ENCODE assay signal across 19 cellular contexts in genomic region chr16:4981473-4981872, GRCh38. TPM values are rescaled to one million over a fixed set of nuclear protein-coding genes. Genes with fewer than 3 reads are reported as not detected.
A peak's percentile ranks its signal among the peaks of the same experiment; 100 is the strongest.
DNase-seq lines count a peak whose midpoint lies in the region; ATAC-seq, FAIRE-seq and TF ChIP-seq lines count a peak whose summit lies in the region.
"Had no signal": no experiment of that assay in that cellular context is flagged by ENCODE, and none has a peak within 500 bp of the region (broad histone marks: within the 10 kb centered on the region; RNA-seq: fewer than 3 reads in every experiment).

No MANE protein-coding gene starts in this region.

- TF ChIP-seq CTCF in HEK293 (tag by site-specific recombination; IDR thresholded peaks at IDR 0.05) (no peak), K562 (IDR thresholded peaks at IDR 0.05 in 2 of 3, conservative IDR thresholded peaks at IDR 0.05 in 1 of 3; ENCODE audit: insufficient read depth in 2 of 3, low read depth in 1 of 3, low read length in 3 of 3) (no peak), gastrocnemius medialis (IDR thresholded peaks at IDR 0.05 in 4 of 5, conservative IDR thresholded peaks at IDR 0.05 in 1 of 5) (no peak)

- no peak overlapping the region for H3K4me2 ChIP-seq in K562 (ENCODE audit: insufficient read depth, low read length)
- H3K4me2 ChIP-seq: PC-9 had no signal

- BruUV-seq in K562 (replicated peaks; lab: Mats Ljungman, UMichigan), result no TSS peak

- intact Hi-C loops in K562 (cut with micrococcal nuclease) (no loop called here), right cardiac atrium (cut with DNase I) (no loop called here), gastrocnemius medialis (cut with DNase I; ENCODE audit: low total_unique reads) (no loop called here)

- CTCF ChIA-PET in HEK293 (lab: Yijun Ruan, JAX), result no interaction called here
- CTCF ChIA-PET in K562 (lab: Yijun Ruan, JAX; ENCODE audit: low intra/inter-chr PET ratio), result no interaction called here
- CTCF ChIA-PET in CD8-positive, alpha-beta memory T cell (lab: Charles Lee), result no interaction called here

- H3K27ac ChIP-seq in HEK293 (ENCODE audit: extremely low read depth, low read depth, low read length), result no peak overlapping the region
- H3K27ac ChIP-seq in K562 (ENCODE audit: extremely low read depth, low read depth, low read length), result no peak overlapping the region
- H3K27ac ChIP-seq in right cardiac atrium (ENCODE audit: low read length), result peak overlapping the region; percentile 85
- peak overlapping the region; percentile 90 to 96 (median 92) for H3K27ac ChIP-seq in gastrocnemius medialis
- no peak overlapping the region for H3K27ac ChIP-seq in CD8-positive, alpha-beta memory T cell (ENCODE audit: low read depth, low read length)
- H3K27ac ChIP-seq: GM23248, PC-9, SK-N-MC had no signal

- H3K27me3 ChIP-seq in K562 (ENCODE audit: control insufficient read depth in 2 of 2, insufficient read depth in 2 of 2, low read length in 2 of 2), result peaks cover 12 to 31% of the 10 kb centered on the region in 2 experiments; a peak in 3 of 5 replicates
- no peaks in the 10 kb centered on the region for H3K27me3 ChIP-seq in right cardiac atrium (ENCODE audit: control insufficient read depth, insufficient read depth)
- peaks cover 0 to 3% (median 0%) of the 10 kb centered on the region in 3 donors for H3K27me3 ChIP-seq in gastrocnemius medialis
- H3K27me3 ChIP-seq in CD8-positive, alpha-beta memory T cell (ENCODE audit: insufficient read depth, low read length, poor library complexity, severe bottlenecking), result no peaks in the 10 kb centered on the region

- no peak for TF ChIP-seq EP300 in K562 (IDR thresholded peaks at IDR 0.05; ENCODE audit: low read length)

- no peaks in the 10 kb centered on the region for H3K9me1 ChIP-seq in K562 (ENCODE audit: control insufficient read depth, insufficient read depth, low read length)

- no peak overlapping the region for H3K27ac Mint-ChIP-seq in CD8-positive, alpha-beta memory T cell
- H3K27ac Mint-ChIP-seq: CD8-positive, alpha-beta T cell had no signal

- no peaks in the 10 kb centered on the region for H3K79me2 ChIP-seq in K562 (ENCODE audit: control insufficient read depth, insufficient read depth, low read length)

- ATAC-seq in K562 (no peak), right cardiac atrium (peak in 1 of 2 donors; percentile 7), gastrocnemius medialis (no peak)
- ATAC-seq: CD8-positive, alpha-beta T cell had no signal

- H3K36me3 ChIP-seq in HEK293 (ENCODE audit: control insufficient read depth in 2 of 2, insufficient read depth in 1 of 2, low read length in 2 of 2) (no peaks in the 10 kb centered on the region), K562 (ENCODE audit: control insufficient read depth, insufficient read depth, low read length) (no peaks in the 10 kb centered on the region), gastrocnemius medialis (no peaks in the 10 kb centered on the region)
- no peaks in the 10 kb centered on the region for H3K36me3 ChIP-seq in CD8-positive, alpha-beta memory T cell (ENCODE audit: insufficient read depth, low read length)

- peaks cover 0 to 3% (median 0%) of the 10 kb centered on the region in 5 donors for H3K9me3 Mint-ChIP-seq in CD8-positive, alpha-beta memory T cell
- H3K9me3 Mint-ChIP-seq: CD8-positive, alpha-beta T cell had no signal

- 28% methylated on average over 7 of the region's 7 CpGs for WGBS in K562 (ENCODE audit: insufficient coverage, low coverage, missing lambda C conversion rate)
- 68% methylated on average over 7 of the region's 7 CpGs for WGBS in right cardiac atrium

- H3K4me1 Mint-ChIP-seq in CD8-positive, alpha-beta memory T cell, result no peaks in the 10 kb centered on the region

- H3K9me3 ChIP-seq in HEK293 (ENCODE audit: control insufficient read depth, insufficient read depth, low read depth, low read length) (no peaks in the 10 kb centered on the region), K562 (replicated peaks; ENCODE audit: control insufficient read depth, insufficient read depth, low read depth, low read length) (no peaks in the 10 kb centered on the region), right cardiac atrium (ENCODE audit: control insufficient read depth, low read length) (no peaks in the 10 kb centered on the region), gastrocnemius medialis (no peaks in the 10 kb centered on the region)
- H3K9me3 ChIP-seq in CD8-positive, alpha-beta memory T cell (ENCODE audit: low read length), result no peaks in the 10 kb centered on the region

- H3K4me3 ChIP-seq in HEK293 (ENCODE audit: low read depth, low read length) (no peak overlapping the region), K562 (no peak overlapping the region), right cardiac atrium (ENCODE audit: low read length) (no peak overlapping the region), gastrocnemius medialis (peak overlapping the region in 2 of 4 donors; percentile 31 to 49)
- no peak overlapping the region for H3K4me3 ChIP-seq in CD8-positive, alpha-beta memory T cell (ENCODE audit: low read length)
- H3K4me3 ChIP-seq: GM23248, PC-9, SK-N-MC had no signal

- no peak overlapping the region for H3K4me3 Mint-ChIP-seq in CD8-positive, alpha-beta memory T cell
- H3K4me3 Mint-ChIP-seq: CD8-positive, alpha-beta T cell had no signal

- no peaks in the 10 kb centered on the region for H3K36me3 Mint-ChIP-seq in CD8-positive, alpha-beta memory T cell
- H3K36me3 Mint-ChIP-seq: CD8-positive, alpha-beta T cell had no signal

- no peak for FAIRE-seq in K562 (lab: Jason Lieb, UNC)
- FAIRE-seq: D721Med had no signal

- TF ChIP-seq POLR2A in K562 (conservative IDR thresholded peaks at IDR 0.05), result no peak
- no peak for TF ChIP-seq POLR2A in gastrocnemius medialis (IDR thresholded peaks at IDR 0.05)

- 0 out of 2 replicates have a peak, but pooled peaks cover 7% of the 10 kb centered on the region for H4K20me1 ChIP-seq in K562 (replicated peaks; ENCODE audit: control insufficient read depth, insufficient read depth, low read length)

- H3K9ac ChIP-seq in K562 (ENCODE audit: insufficient read depth in 1 of 2, low read depth in 2 of 2, low read length in 2 of 2), result no peak overlapping the region
- H3K9ac ChIP-seq: GM23248 had no signal

- no peaks in the 10 kb centered on the region for H3K4me1 ChIP-seq in HEK293 (ENCODE audit: control insufficient read depth, insufficient read depth, low read length)
- H3K4me1 ChIP-seq in K562 (replicated peaks in 1 of 2; ENCODE audit: control insufficient read depth in 2 of 2, insufficient read depth in 2 of 2, low read length in 2 of 2), result peaks cover 5 to 8% of the 10 kb centered on the region in 2 experiments; a peak in 4 of 5 replicates
- no peaks in the 10 kb centered on the region for H3K4me1 ChIP-seq in right cardiac atrium (ENCODE audit: control insufficient read depth, insufficient read depth, low read length)
- peaks cover 29 to 39% of the 10 kb centered on the region in 2 donors for H3K4me1 ChIP-seq in gastrocnemius medialis
- no peaks in the 10 kb centered on the region for H3K4me1 ChIP-seq in CD8-positive, alpha-beta memory T cell (ENCODE audit: insufficient read depth, low read length)

- H2AFZ ChIP-seq in K562 (ENCODE audit: low read depth, low read length), result no peak overlapping the region
- H2AFZ ChIP-seq: GM23248, PC-9 had no signal

- POLR2A ChIA-PET in HEK293 (lab: Yijun Ruan, JAX), result no interaction called here
- POLR2A ChIA-PET in K562 (lab: Yijun Ruan, JAX), result interaction anchor here (1.2 kb wide), 1 partner anchor 11 kb away, joined by 3 read pairs; no protein-coding TSS in a partner anchor
- POLR2A ChIA-PET in CD8-positive, alpha-beta memory T cell (lab: Charles Lee), result no interaction called here

- in situ Hi-C loops in K562 (cut with MboI) (no loop called here), gastrocnemius medialis (cut with MboI; ENCODE audit: low sequenced_read_pairs in 4 of 4) (no loop called here)

- DNase-seq in K562 (ENCODE audit: extremely low read depth in 1 of 4, low spot score in 3 of 4), result no peak
- no peak for DNase-seq in right cardiac atrium
- DNase-seq in gastrocnemius medialis, result no peak
- no peak for DNase-seq in NCI-H774 (lab: John Stamatoyannopoulos, UW)
- DNase-seq in H4 (ENCODE audit: low spot score), result no peak
- DNase-seq in MV-4-11 (lab: John Stamatoyannopoulos, UW), result no peak
- no peak for DNase-seq in CD8-positive, alpha-beta memory T cell
- DNase-seq: CD8-positive, alpha-beta T cell; DMS79 treated with DMSO at 0.1 percent for 48 hours; GM23248; KG1; NCI-H146; NCI-H2081; NCI-H748 treated with DMSO at 0.1 percent for 48 hours; PC-9 had no signal

- peaks cover 10 to 25% of the 10 kb centered on the region in 2 donors for H3K27me3 Mint-ChIP-seq in CD8-positive, alpha-beta memory T cell

- TF ChIP-seq RAD21 in K562 (CRISPR knock-in tag; conservative IDR thresholded peaks at IDR 0.05 in 1 of 2, IDR thresholded peaks at IDR 0.05 in 1 of 2), result no peak

RNA-seq across cellular contexts. Expression of gene SEC14L5, which starts 23.3 kb away (rescaled TPM):
- 0.44 TPM in 1 of 2 replicates, not detected in the other for total RNA-seq in K562 (2011; cell fraction: chromatin; rRNA removed; ENCODE audit: low replicate concordance)
- not detected in 2 replicates for total RNA-seq in K562 (2011; cell fraction: nucleolus; rRNA removed)
- total RNA-seq in K562 (2011; cell fraction: nucleoplasm; rRNA removed), result 0.22 TPM in 1 of 2 replicates, not detected in the other
- total RNA-seq in K562 (2014; rRNA removed) (not detected in 2 replicates), K562 (2014; rRNA removed; fragmentation: Illumina TruSeq; extraction: Trizol) (not detected in 2 replicates), K562 (2015; rRNA removed; fragmentation: Illumina TruSeq; extraction: Trizol) (not detected in 2 replicates), K562 (2021) (0.22 TPM in 1 of 2 replicates, not detected in the other), right cardiac atrium (1 to 10 TPM in 3 of 4 donors, under 1 TPM in 1; 0.57 to 3.8 (median 2.1) TPM), gastrocnemius medialis (1 to 10 TPM in 3 of 4 donors, under 1 TPM in 1; 0.85 to 5.8 (median 1.5) TPM)
- polyA plus RNA-seq in K562 (2011; rRNA removed) (not detected in 2 replicates), K562 (2014; fragmentation: Illumina TruSeq; extraction: Trizol) (not detected in 2 replicates), K562 (2014; fragmentation: Nextera tagmentation; extraction: Ambion mirVana) (not detected), K562 (2014; rRNA removed) (0.11 TPM in 1 of 2 replicates, not detected in the other), right cardiac atrium (1.4 TPM)
- 0.01 and 0.15 TPM in 2 replicates for polyA plus RNA-seq in K562 (2011; cell fraction: cytosol; rRNA removed)
- 0.01 TPM in 2 replicates for polyA plus RNA-seq in K562 (2011; cell fraction: nucleus; rRNA removed)
- not detected in 2 replicates for polyA plus RNA-seq in K562 (2012)
- not detected in 2 replicates for polyA minus RNA-seq in K562 (2011; rRNA and poly(A)+ RNA removed)
- polyA minus RNA-seq in K562 (2011; cell fraction: cytosol; rRNA and poly(A)+ RNA removed), result not detected in 2 replicates
- polyA minus RNA-seq in K562 (2011; cell fraction: nucleus; rRNA and poly(A)+ RNA removed), result not detected in 2 replicates
- not detected in 2 replicates for total RNA-seq in H4 (2014; rRNA removed; shearing (Covaris generic))
- not detected for total RNA-seq in CD8-positive, alpha-beta memory T cell
- not detected for polyA plus RNA-seq in CD8-positive, alpha-beta memory T cell
- total RNA-seq: CD8-positive, alpha-beta T cell; GM23248 had no signal
- polyA plus RNA-seq: BJ, GM23248 had no signal

RNA-seq across cellular contexts. Expression of gene PPL, which starts 44.5 kb away (rescaled TPM):
- total RNA-seq in K562 (2011; cell fraction: chromatin; rRNA removed; ENCODE audit: low replicate concordance), result 0.07 and 0.19 TPM in 2 replicates
- total RNA-seq in K562 (2011; cell fraction: nucleolus; rRNA removed), result 0.17 and 0.53 TPM in 2 replicates
- 0.44 TPM in 1 of 2 replicates, not detected in the other for total RNA-seq in K562 (2011; cell fraction: nucleoplasm; rRNA removed)
- total RNA-seq in K562 (2014; rRNA removed) (0.09 and 0.16 TPM in 2 replicates), K562 (2014; rRNA removed; fragmentation: Illumina TruSeq; extraction: Trizol) (0.03 TPM in 1 of 2 replicates, not detected in the other), K562 (2015; rRNA removed; fragmentation: Illumina TruSeq; extraction: Trizol) (0.04 TPM in 1 of 2 replicates, not detected in the other), K562 (2021) (0.07 and 0.13 TPM in 2 replicates), right cardiac atrium (10 to 100 TPM in 2 of 4 donors, 1 to 10 TPM in 2; 3.9 to 19.1 (median 8.4) TPM), gastrocnemius medialis (10 to 100 TPM; 12.8 to 23.1 (median 18.3) TPM)
- polyA plus RNA-seq in K562 (2011; rRNA removed) (0.05 and 0.07 TPM in 2 replicates), K562 (2014; fragmentation: Illumina TruSeq; extraction: Trizol) (0.03 and 0.10 TPM in 2 replicates), K562 (2014; fragmentation: Nextera tagmentation; extraction: Ambion mirVana) (under 1 TPM in 1 of 2 experiments, not detected in 1; 0.15 TPM), K562 (2014; rRNA removed) (0.01 and 0.03 TPM in 2 replicates), right cardiac atrium (5.0 TPM)
- polyA plus RNA-seq in K562 (2011; cell fraction: cytosol; rRNA removed), result 0.04 TPM in 2 replicates
- polyA plus RNA-seq in K562 (2011; cell fraction: nucleus; rRNA removed), result 0.11 and 0.33 TPM in 2 replicates
- 0.13 and 0.22 TPM in 2 replicates for polyA plus RNA-seq in K562 (2012)
- polyA minus RNA-seq in K562 (2011; rRNA and poly(A)+ RNA removed), result 0.11 and 0.39 TPM in 2 replicates
- 0.19 and 0.27 TPM in 2 replicates for polyA minus RNA-seq in K562 (2011; cell fraction: cytosol; rRNA and poly(A)+ RNA removed)
- polyA minus RNA-seq in K562 (2011; cell fraction: nucleus; rRNA and poly(A)+ RNA removed), result 0.11 and 0.13 TPM in 2 replicates
- 0.10 and 0.18 TPM in 2 replicates for total RNA-seq in H4 (2014; rRNA removed; shearing (Covaris generic))
- not detected for total RNA-seq in CD8-positive, alpha-beta memory T cell
- polyA plus RNA-seq in CD8-positive, alpha-beta memory T cell, result 0.29 TPM
- total RNA-seq: CD8-positive, alpha-beta T cell had no signal

RNA-seq across cellular contexts. Expression of gene NAGPA, which starts 52.3 kb away (rescaled TPM):
- total RNA-seq in K562 (2011; cell fraction: chromatin; rRNA removed; ENCODE audit: low replicate concordance), result 9.5 and 17.8 TPM in 2 replicates
- 19.6 and 28.9 TPM in 2 replicates for total RNA-seq in K562 (2011; cell fraction: nucleolus; rRNA removed)
- 16.7 and 17.6 TPM in 2 replicates for total RNA-seq in K562 (2011; cell fraction: nucleoplasm; rRNA removed)
- total RNA-seq in K562 (2014; rRNA removed) (12.5 and 12.7 TPM in 2 replicates), K562 (2014; rRNA removed; fragmentation: Illumina TruSeq; extraction: Trizol) (3.0 and 3.8 TPM in 2 replicates), K562 (2015; rRNA removed; fragmentation: Illumina TruSeq; extraction: Trizol) (6.9 and 7.2 TPM in 2 replicates), K562 (2021) (11.9 and 12.8 TPM in 2 replicates), right cardiac atrium (10 to 100 TPM in 1 of 4 donors, 1 to 10 TPM in 3; 6.0 to 10.0 (median 7.8) TPM), gastrocnemius medialis (10 to 100 TPM; 15.1 to 27.5 (median 27.4) TPM)
- polyA plus RNA-seq in K562 (2011; rRNA removed) (3.8 and 4.5 TPM in 2 replicates), K562 (2014; fragmentation: Illumina TruSeq; extraction: Trizol) (4.6 and 8.6 TPM in 2 replicates), K562 (2014; fragmentation: Nextera tagmentation; extraction: Ambion mirVana) (under 1 TPM; 0.15 to 0.53 TPM), K562 (2014; rRNA removed) (11.1 and 12.7 TPM in 2 replicates), right cardiac atrium (5.3 TPM)
- polyA plus RNA-seq in K562 (2011; cell fraction: cytosol; rRNA removed), result 6.3 and 14.1 TPM in 2 replicates
- polyA plus RNA-seq in K562 (2011; cell fraction: nucleus; rRNA removed), result 11.2 and 19.4 TPM in 2 replicates
- 6.5 and 8.8 TPM in 2 replicates for polyA plus RNA-seq in K562 (2012)
- 2.8 and 5.7 TPM in 2 replicates for polyA minus RNA-seq in K562 (2011; rRNA and poly(A)+ RNA removed)
- 5.6 and 6.1 TPM in 2 replicates for polyA minus RNA-seq in K562 (2011; cell fraction: cytosol; rRNA and poly(A)+ RNA removed)
- polyA minus RNA-seq in K562 (2011; cell fraction: nucleus; rRNA and poly(A)+ RNA removed), result 7.6 and 9.0 TPM in 2 replicates
- 17.0 and 41.5 TPM in 2 replicates for total RNA-seq in H4 (2014; rRNA removed; shearing (Covaris generic))
- total RNA-seq in CD8-positive, alpha-beta memory T cell, result 10 to 100 TPM; 18.8 to 19.0 TPM
- polyA plus RNA-seq in CD8-positive, alpha-beta memory T cell, result 33.3 TPM

Comparison
In these comparisons a context has a peak if more than half of its experiments do, and no peak if none do; other contexts are left out.
1. H3K27ac ChIP-seq: peak in right cardiac atrium (single experiment) and gastrocnemius medialis (4 of 4); none in HEK293 (single experiment), K562 (single experiment) and CD8-positive, alpha-beta memory T cell (single experiment).